8 cellular contexts compared by ENCODE assay signal in genomic region chr22:42747701-42748513, GRCh38. TPM values are rescaled to one million over a fixed set of nuclear protein-coding genes. Genes with fewer than 3 reads are reported as not detected.
DNase-seq lines count a peak whose midpoint lies in the region; ATAC-seq and TF ChIP-seq lines count a peak whose summit lies in the region.

No MANE protein-coding gene starts in this region.

- DNase-seq in GM03348 (ENCODE audit: low spot score) (peak; percentile 76), RPMI8226 (peak; percentile 50), fibroblast of lung (ENCODE audit: low read depth in 2 of 2) (peak; percentile 77 to 84), retina (peak; percentile 45), DMS153 (lab: John Stamatoyannopoulos, UW) (no peak), testis (no peak)
- DNase-seq in CD4-positive, alpha-beta memory T cell: no peak

- H3K4me3 ChIP-seq in fibroblast of lung (replicated peaks in 1 of 4; ENCODE audit: control extremely low read depth in 1 of 4, insufficient read depth in 1 of 4, low read depth in 3 of 4, low read length in 4 of 4): peak overlapping the region in 2 of 4 experiments; percentile 11 to 17
- H3K4me3 ChIP-seq in CD4-positive, alpha-beta memory T cell (ENCODE audit: low read length in 2 of 2): no peak overlapping the region
- H3K4me3 ChIP-seq in testis: no peak overlapping the region

- H3K27ac ChIP-seq in fibroblast of lung (ENCODE audit: insufficient read depth, low read length): peak overlapping the region; percentile 86
- H3K27ac ChIP-seq in CD4-positive, alpha-beta memory T cell (ENCODE audit: low read depth, low read length): no peak overlapping the region
- no peak overlapping the region for H3K27ac ChIP-seq in testis

- H3K36me3 ChIP-seq in fibroblast of lung (ENCODE audit: control insufficient read depth, insufficient read depth, low read length) (no peaks in the 10 kb centered on the region), testis (ENCODE audit: low read depth, missing control alignments) (no peaks in the 10 kb centered on the region)
- H3K36me3 ChIP-seq in CD4-positive, alpha-beta memory T cell (ENCODE audit: insufficient read depth, low read length): no peaks in the 10 kb centered on the region

- no peaks in the 10 kb centered on the region for H4K20me1 ChIP-seq in fibroblast of lung (ENCODE audit: control insufficient read depth, extremely low read depth, insufficient read depth, low read length)

- no peaks in the 10 kb centered on the region for H3K36me3 Mint-ChIP-seq in CD4-positive, alpha-beta memory T cell

- intact Hi-C loops in CD4-positive, alpha-beta memory T cell (cut with micrococcal nuclease): no loop called here
- intact Hi-C loops in testis (cut with DNase I; ENCODE audit: low total_unique reads): no loop called here

- no peaks in the 10 kb centered on the region for H3K27me3 ChIP-seq in fibroblast of lung (ENCODE audit: control insufficient read depth, insufficient read depth, low read length)
- no peaks in the 10 kb centered on the region for H3K27me3 ChIP-seq in CD4-positive, alpha-beta memory T cell (ENCODE audit: insufficient read depth, low read length)
- no peaks in the 10 kb centered on the region for H3K27me3 ChIP-seq in testis

- H3K9ac ChIP-seq in fibroblast of lung (ENCODE audit: insufficient read depth, low read length): peak overlapping the region; percentile 50

- 59% methylated on average over 14 of the region's 14 CpGs for WGBS in testis, 2 donors

- TF ChIP-seq CTCF in fibroblast of lung (conservative IDR thresholded peaks at IDR 0.05 in 1 of 2, IDR thresholded peaks at IDR 0.05 in 1 of 2; ENCODE audit: low read depth in 1 of 2, low read length in 2 of 2): no peak
- no peak for TF ChIP-seq CTCF in testis (IDR thresholded peaks at IDR 0.05)

- H2AFZ ChIP-seq in fibroblast of lung (ENCODE audit: low read length): peak overlapping the region; percentile 98

- no peak overlapping the region for H3K4me3 Mint-ChIP-seq in CD4-positive, alpha-beta memory T cell

- H3K79me2 ChIP-seq in fibroblast of lung (ENCODE audit: control insufficient read depth, insufficient read depth, low read length): no peaks in the 10 kb centered on the region

- H3K4me2 ChIP-seq in fibroblast of lung (ENCODE audit: extremely low read depth, insufficient read depth, low read length): peak overlapping the region; percentile 64

- no peak for ATAC-seq in GM21423 (IDR thresholded peaks at IDR 0.05; ENCODE audit: unreplicated experiment)

- CTCF ChIA-PET in CD4-positive, alpha-beta memory T cell (lab: Charles Lee; ENCODE audit: partially characterized antibody): no interaction called here

- no peak for TF ChIP-seq POLR2A in testis (IDR thresholded peaks at IDR 0.05)

- H3K27ac Mint-ChIP-seq in CD4-positive, alpha-beta memory T cell: no peak overlapping the region

- H3K4me1 ChIP-seq in fibroblast of lung (ENCODE audit: control insufficient read depth, extremely low read depth, insufficient read depth, low read length): peaks cover 20% of the 10 kb centered on the region
- no peaks in the 10 kb centered on the region for H3K4me1 ChIP-seq in CD4-positive, alpha-beta memory T cell (ENCODE audit: insufficient read depth, low read length)
- H3K4me1 ChIP-seq in testis: peaks cover 21% of the 10 kb centered on the region

- H3K4me1 Mint-ChIP-seq in CD4-positive, alpha-beta memory T cell: no peaks in the 10 kb centered on the region

- H3K9me3 ChIP-seq in fibroblast of lung (ENCODE audit: control insufficient read depth, insufficient read depth, low read depth, low read length) (no peaks in the 10 kb centered on the region), testis (no peaks in the 10 kb centered on the region)
- H3K9me3 ChIP-seq in CD4-positive, alpha-beta memory T cell (ENCODE audit: control insufficient read depth in 1 of 2, low read length in 2 of 2): no peaks in the 10 kb centered on the region

- peaks cover 2 to 7% of the 10 kb centered on the region in 2 donors for H3K27me3 Mint-ChIP-seq in CD4-positive, alpha-beta memory T cell

- POLR2A ChIA-PET in CD4-positive, alpha-beta memory T cell (lab: Charles Lee; ENCODE audit: partially characterized antibody): no interaction called here

- H3K9me3 Mint-ChIP-seq in CD4-positive, alpha-beta memory T cell: no peaks in the 10 kb centered on the region

RNA-seq across cellular contexts. Expression of gene A4GALT, which starts 27.2 kb away (rescaled TPM):
- 14.9 and 16.2 TPM in 2 replicates for total RNA-seq in fibroblast of lung
- 6.8 and 9.3 TPM in 2 replicates for polyA plus RNA-seq in fibroblast of lung
- polyA plus RNA-seq in fibroblast of lung (2012): 12.8 and 19.4 TPM in 2 replicates
- 11.3 and 13.5 TPM in 2 replicates for polyA minus RNA-seq in fibroblast of lung (ENCODE audit: low replicate concordance)
- total RNA-seq in CD4-positive, alpha-beta memory T cell: under 1 TPM in 1 of 2 experiments, not detected in 1; 0.15 TPM
- polyA plus RNA-seq in CD4-positive, alpha-beta memory T cell: not detected
- total RNA-seq in testis: 10 to 100 TPM; 15.7 to 17.3 TPM
- 13.5 TPM for polyA plus RNA-seq in testis (ENCODE audit: insufficient read depth, low read depth, low replicate concordance)

Comparison
In these comparisons a context has a peak if more than half of its experiments do, and no peak if none do; other contexts are left out.
1. DNase-seq: peak in GM03348 (single experiment), RPMI8226 (single experiment), fibroblast of lung (2 of 2) and retina (single experiment); none in DMS153 (single experiment), CD4-positive, alpha-beta memory T cell (0 of 5) and testis (single experiment).
2. RNA of gene A4GALT, which starts 27.2 kb away (total RNA-seq): 15.7 to 17.3 TPM in testis and 14.9 to 16.2 TPM in fibroblast of lung; 0.15 TPM in CD4-positive, alpha-beta memory T cell; every median in the first group is over 10 times any median in the second.